1 cellular context compared by ENCODE assay signal in genomic region chr17:15467592-15467991, GRCh38.
TF ChIP-seq lines count a peak whose summit lies in the region.

Gene CDRT4, minus strand, starts transcription at chr17:15467621. Its CDS starts 27,383 bp downstream, at chr17:15440238.

TF ChIP-seq in WTC11, 78 proteins besides CTCF, POLR2A, EP300 and RAD21 (continued from another document):
- TF ChIP-seq, protein P1, sequence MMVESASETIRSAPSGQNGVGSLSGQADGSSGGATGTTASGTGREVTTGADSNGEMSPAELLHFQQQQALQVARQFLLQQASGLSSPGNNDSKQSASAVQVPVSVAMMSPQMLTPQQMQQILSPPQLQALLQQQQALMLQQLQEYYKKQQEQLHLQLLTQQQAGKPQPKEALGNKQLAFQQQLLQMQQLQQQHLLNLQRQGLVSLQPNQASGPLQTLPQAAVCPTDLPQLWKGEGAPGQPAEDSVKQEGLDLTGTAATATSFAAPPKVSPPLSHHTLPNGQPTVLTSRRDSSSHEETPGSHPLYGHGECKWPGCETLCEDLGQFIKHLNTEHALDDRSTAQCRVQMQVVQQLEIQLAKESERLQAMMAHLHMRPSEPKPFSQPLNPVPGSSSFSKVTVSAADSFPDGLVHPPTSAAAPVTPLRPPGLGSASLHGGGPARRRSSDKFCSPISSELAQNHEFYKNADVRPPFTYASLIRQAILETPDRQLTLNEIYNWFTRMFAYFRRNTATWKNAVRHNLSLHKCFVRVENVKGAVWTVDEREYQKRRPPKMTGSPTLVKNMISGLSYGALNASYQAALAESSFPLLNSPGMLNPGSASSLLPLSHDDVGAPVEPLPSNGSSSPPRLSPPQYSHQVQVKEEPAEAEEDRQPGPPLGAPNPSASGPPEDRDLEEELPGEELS (CRISPR knock-in tag; IDR thresholded peaks at IDR 0.05): no peak
- TF ChIP-seq KAT7 (CRISPR knock-in tag; IDR thresholded peaks at IDR 0.05; ENCODE audit: borderline replicate concordance): no peak
- TF ChIP-seq ZNF121 (CRISPR knock-in tag; IDR thresholded peaks at IDR 0.05): no peak
- no peak for TF ChIP-seq SOX15 (CRISPR knock-in tag; IDR thresholded peaks at IDR 0.05)
- no peak for TF ChIP-seq NFE2L1 (CRISPR knock-in tag; IDR thresholded peaks at IDR 0.05)
- TF ChIP-seq STAT6 (CRISPR knock-in tag; conservative IDR thresholded peaks at IDR 0.05; ENCODE audit: low read depth): no peak
